Comparison of ENCODE assay signal across 11 cellular contexts in the genomic region with DNA sequence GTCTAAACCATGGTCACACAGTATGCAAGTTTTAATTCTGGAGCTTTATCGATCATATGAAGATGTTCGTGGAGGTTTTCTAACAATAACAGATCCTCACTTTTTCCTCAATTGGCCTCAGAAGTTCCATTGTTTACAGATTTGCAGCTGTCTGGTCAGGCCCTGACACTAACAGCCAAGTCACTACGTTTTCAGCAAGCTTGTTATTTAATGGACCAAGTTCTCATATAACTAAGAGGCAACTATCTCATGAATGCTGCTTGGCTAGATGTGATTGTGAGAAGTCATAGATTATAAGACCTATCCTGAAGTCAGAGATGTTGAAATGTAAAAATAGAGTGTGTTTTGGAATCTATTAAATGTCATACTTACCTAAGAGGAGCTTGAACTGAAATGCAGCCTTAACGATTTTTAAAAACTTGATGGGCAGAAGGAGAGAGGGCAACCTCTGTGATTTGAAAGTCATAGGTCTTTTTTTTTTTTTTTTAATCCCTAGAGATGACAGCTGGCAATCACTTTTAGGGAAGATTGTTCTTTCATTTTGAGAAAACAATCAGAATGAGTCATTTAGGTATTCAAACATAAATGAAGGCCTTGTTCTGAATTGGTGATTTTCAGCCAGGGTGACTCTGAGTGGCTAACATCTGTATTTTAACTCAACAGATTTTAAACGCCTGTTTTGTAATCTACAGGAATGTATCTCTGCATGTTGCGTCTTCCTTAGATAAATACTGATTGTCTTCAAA. TPM values are rescaled to one million over a fixed set of nuclear protein-coding genes. Genes with fewer than 3 reads are reported as not detected.
A peak's percentile ranks its signal among the peaks of the same experiment; 100 is the strongest.
DNase-seq lines count a peak whose midpoint lies in the region; ATAC-seq and TF ChIP-seq lines count a peak whose summit lies in the region.
"Had no signal": no experiment of that assay in that cellular context is flagged by ENCODE, and none has a peak within 500 bp of the region (broad histone marks: within the 10 kb centered on the region; RNA-seq: fewer than 3 reads in every experiment).

No MANE protein-coding gene starts in this region.

- H3K9me2 ChIP-seq in SK-N-SH, result no peaks in the 10 kb centered on the region

- H2BK120ac ChIP-seq in H9 (ENCODE audit: low read depth, low read length, poor library complexity, severe bottlenecking), result no peak overlapping the region

- no peak overlapping the region for H3K23ac ChIP-seq in H9 (ENCODE audit: insufficient read length, low read depth, low read length)

- no peak overlapping the region for H3K4ac ChIP-seq in H9 (ENCODE audit: low read depth, low read length)

- no peak overlapping the region for H4K91ac ChIP-seq in H9 (ENCODE audit: insufficient read length, low read depth, low read length)

- no peak overlapping the region for H3K4me3 ChIP-seq in neural progenitor cell
- H3K4me3 ChIP-seq in SK-N-SH (ENCODE audit: low read depth in 2 of 2, low read length in 1 of 2), result no peak overlapping the region

- H3F3A ChIP-seq in neural progenitor cell (ENCODE audit: low read depth) (no peaks in the 10 kb centered on the region), SK-N-SH (replicated peaks; ENCODE audit: insufficient read depth) (no peaks in the 10 kb centered on the region)

- H3K14ac ChIP-seq in H9 (ENCODE audit: insufficient read depth, low read length), result no peak overlapping the region

- H3K36me3 Mint-ChIP-seq in neural progenitor cell, result no peaks in the 10 kb centered on the region
- H3K36me3 Mint-ChIP-seq in H9 (ENCODE audit: insufficient read depth in 1 of 3, low read depth in 3 of 3), result peaks cover 0 to 2% (median 0%) of the 10 kb centered on the region in 3 experiments; a peak in 2 of 7 replicates
- H3K36me3 Mint-ChIP-seq: naive B cell had no signal

- H3K27me3 Mint-ChIP-seq in neural progenitor cell (ENCODE audit: insufficient read depth, low read depth), result peaks cover 4% of the 10 kb centered on the region
- H3K27me3 Mint-ChIP-seq in H9 (ENCODE audit: low read depth), result no peaks in the 10 kb centered on the region
- H3K27me3 Mint-ChIP-seq: naive B cell had no signal

- H2AFZ ChIP-seq in neural progenitor cell (replicated peaks) (peak overlapping the region; percentile 12), H9 (ENCODE audit: low read length) (no peak overlapping the region), SK-N-SH (ENCODE audit: low read depth) (no peak overlapping the region)

- H3K79me1 ChIP-seq in H9 (ENCODE audit: insufficient read depth, low read depth, low read length, poor library complexity, severe bottlenecking), result no peaks in the 10 kb centered on the region

- H3K4me1 ChIP-seq in neural progenitor cell (no peaks in the 10 kb centered on the region), H9 (ENCODE audit: insufficient read depth, low read length) (no peaks in the 10 kb centered on the region), SK-N-SH (ENCODE audit: control insufficient read depth in 1 of 2, insufficient read depth in 2 of 2, low read depth in 1 of 2, low read length in 1 of 2) (peaks cover 0 to 9% of the 10 kb centered on the region in 2 experiments; a peak in 1 of 4 replicates)

- H3K4me3 Mint-ChIP-seq in neural progenitor cell (no peak overlapping the region), H9 (no peak overlapping the region)
- H3K4me3 Mint-ChIP-seq: naive B cell had no signal

- H2BK20ac ChIP-seq in H9 (ENCODE audit: low read depth, low read length, poor library complexity, severe bottlenecking), result no peak overlapping the region

- no peak for TF ChIP-seq EP300 in SK-N-SH (IDR thresholded peaks at IDR 0.05; ENCODE audit: borderline replicate concordance in 1 of 2, low read depth in 1 of 2, low read length in 1 of 2)

- H3K36me3 ChIP-seq in neural progenitor cell, result no peaks in the 10 kb centered on the region
- no peaks in the 10 kb centered on the region for H3K36me3 ChIP-seq in SK-N-SH (replicated peaks in 1 of 2; ENCODE audit: control insufficient read depth in 1 of 2, insufficient read depth in 2 of 2, low read length in 1 of 2)

- no peak overlapping the region for H4K8ac ChIP-seq in H9 (replicated peaks; ENCODE audit: insufficient read length, low read depth, low read length)

- no peak overlapping the region for H3K56ac ChIP-seq in H9 (ENCODE audit: insufficient read length, low read depth, low read length)

- H3K27ac Mint-ChIP-seq in neural progenitor cell, result no peak overlapping the region
- H3K27ac Mint-ChIP-seq in H9, result no peak overlapping the region; a peak in 2 of 7 replicates

- H4K20me1 ChIP-seq in neural progenitor cell (ENCODE audit: low read depth), result no peaks in the 10 kb centered on the region
- H4K20me1 ChIP-seq in H9 (ENCODE audit: control insufficient read depth, insufficient read depth, insufficient read length), result no peaks in the 10 kb centered on the region
- no peaks in the 10 kb centered on the region for H4K20me1 ChIP-seq in SK-N-SH (ENCODE audit: insufficient read depth)

- no peaks in the 10 kb centered on the region for H3K9me3 Mint-ChIP-seq in neural progenitor cell
- H3K9me3 Mint-ChIP-seq in H9, result peaks cover 0 to 3% of the 10 kb centered on the region in 2 experiments; a peak in 1 of 5 replicates
- H3K9me3 Mint-ChIP-seq: naive B cell had no signal

- no peak overlapping the region for H2BK12ac ChIP-seq in H9 (ENCODE audit: insufficient read length, low read depth, low read length)

- DNase-seq in neural progenitor cell (ENCODE audit: low spot score) (no peak), H9 (no peak), SK-N-SH (no peak), GM03348 (ENCODE audit: low spot score) (no peak)
- no peak for DNase-seq in stimulated activated CD4-positive, alpha-beta T cell treated with anti-CD3 and anti-CD28 coated beads, Interleukin-2, amount 100 ng/mL, for 48 hours
- DNase-seq: DND-41, naive B cell, NCI-H524 had no signal

- no peaks in the 10 kb centered on the region for H3K79me2 ChIP-seq in neural progenitor cell (ENCODE audit: low read depth)
- H3K79me2 ChIP-seq in H9 (ENCODE audit: insufficient read depth, low read length), result no peaks in the 10 kb centered on the region
- no peaks in the 10 kb centered on the region for H3K79me2 ChIP-seq in SK-N-SH (ENCODE audit: insufficient read depth)

- no peaks in the 10 kb centered on the region for H3K27me3 ChIP-seq in neural progenitor cell
- no peaks in the 10 kb centered on the region for H3K27me3 ChIP-seq in H9 (ENCODE audit: insufficient read depth, low read length)
- H3K27me3 ChIP-seq in SK-N-SH (ENCODE audit: insufficient read depth), result no peaks in the 10 kb centered on the region

- H2BK15ac ChIP-seq in H9 (ENCODE audit: low read depth, low read length), result no peak overlapping the region

- POLR2A ChIA-PET in SK-N-SH (lab: Yijun Ruan, JAX), result no interaction called here

- no peak for TF ChIP-seq RAD21 in SK-N-SH (IDR thresholded peaks at IDR 0.05; ENCODE audit: low read length)

- H3T11ph ChIP-seq in H9 (ENCODE audit: low read length), result no peak overlapping the region

- H3K4me2 ChIP-seq in neural progenitor cell (no peak overlapping the region), H9 (ENCODE audit: insufficient read depth, insufficient read length, low read length) (no peak overlapping the region), SK-N-SH (no peak overlapping the region)

- TF ChIP-seq CTCF in neural progenitor cell (IDR thresholded peaks at IDR 0.05) (no peak), H9 (conservative IDR thresholded peaks at IDR 0.05) (no peak), SK-N-SH (IDR thresholded peaks at IDR 0.05) (no peak)

- H3K18ac ChIP-seq in H9 (ENCODE audit: insufficient read length, low read depth, low read length), result no peak overlapping the region

- ATAC-seq in GM18868 (IDR thresholded peaks at IDR 0.05; ENCODE audit: unreplicated experiment) (peak; percentile 75), GM21737 (IDR thresholded peaks at IDR 0.05; ENCODE audit: unreplicated experiment) (peak; percentile 64), HG03520 (IDR thresholded peaks at IDR 0.05; ENCODE audit: unreplicated experiment) (peak; percentile 59)

- H2BK5ac ChIP-seq in H9 (ENCODE audit: insufficient read length, low read length), result no peak overlapping the region

- H3K23me2 ChIP-seq in H9 (ENCODE audit: insufficient read length, low read depth, low read length, poor library complexity, severe bottlenecking), result no peaks in the 10 kb centered on the region

- H3K9ac ChIP-seq in neural progenitor cell (no peak overlapping the region), H9 (ENCODE audit: extremely low read depth, insufficient read length, low read length) (no peak overlapping the region), SK-N-SH (no peak overlapping the region)

- WGBS in H9 (ENCODE audit: extremely low coverage, insufficient read length, low lambda C conversion rate), result no CpG with 5 or more reads among the region's 6 CpGs
- 86% methylated on average over 6 of the region's 6 CpGs for WGBS in SK-N-SH (ENCODE audit: low lambda C conversion rate)

- peaks cover 11% of the 10 kb centered on the region for H3K4me1 Mint-ChIP-seq in neural progenitor cell
- no peaks in the 10 kb centered on the region for H3K4me1 Mint-ChIP-seq in H9

- no peak overlapping the region for H3K27ac ChIP-seq in neural progenitor cell
- no peak overlapping the region for H3K27ac ChIP-seq in H9 (ENCODE audit: insufficient read length, low read depth, low read length)
- no peak overlapping the region for H3K27ac ChIP-seq in SK-N-SH (ENCODE audit: low read depth in 2 of 2, low read length in 1 of 2)

- no peak overlapping the region for H4K5ac ChIP-seq in H9 (ENCODE audit: insufficient read length, low read depth, low read length)

- no peaks in the 10 kb centered on the region for H3K9me3 ChIP-seq in neural progenitor cell (ENCODE audit: low read depth)
- H3K9me3 ChIP-seq in H9 (ENCODE audit: control insufficient read depth, low read depth, low read length), result no peaks in the 10 kb centered on the region
- no peaks in the 10 kb centered on the region for H3K9me3 ChIP-seq in SK-N-SH

- H2AK5ac ChIP-seq in H9 (ENCODE audit: insufficient read length, low read length), result no peak overlapping the region

- CTCF ChIA-PET in SK-N-SH (lab: Yijun Ruan, JAX), result interaction anchor here (0.6 to 1.1 kb wide), 2 partner anchors 9 to 820 kb away, joined by 3 read pairs; no protein-coding TSS in a partner anchor

TF ChIP-seq in SK-N-SH, 30 proteins besides CTCF, POLR2A, EP300 and RAD21 (continues in another document):
- TF ChIP-seq FOSL2 (IDR thresholded peaks at IDR 0.05; ENCODE audit: borderline replicate concordance, low read depth), result no peak
- TF ChIP-seq GATA2 (CRISPR knock-in tag; IDR thresholded peaks at IDR 0.05), result no peak
- TF ChIP-seq MEF2A (IDR thresholded peaks at IDR 0.05; ENCODE audit: borderline replicate concordance, low read depth), result no peak
- TF ChIP-seq RCOR1 (IDR thresholded peaks at IDR 0.05; ENCODE audit: low read length), result no peak
- TF ChIP-seq JUND (IDR thresholded peaks at IDR 0.05), result no peak
- no peak for TF ChIP-seq SMC3 (IDR thresholded peaks at IDR 0.05; ENCODE audit: low read depth, low read length)

RNA-seq across cellular contexts. Expression of a gene that starts 48.4 kb away (rescaled TPM):
- total RNA-seq in neural progenitor cell (ENCODE audit: low replicate concordance) (3.9 and 13.8 TPM in 2 replicates), H9 (2021) (5.3 and 6.6 TPM in 2 replicates)
- 1.8 and 2.0 TPM in 2 replicates for polyA plus RNA-seq in SK-N-SH (2012; rRNA removed)
- polyA plus RNA-seq in SK-N-SH (2012; cell fraction: cytosol; rRNA removed), result 1.8 and 3.0 TPM in 2 replicates
- polyA plus RNA-seq in SK-N-SH (2012; cell fraction: nucleus; rRNA removed), result 0.39 and 0.77 TPM in 2 replicates
